Comparison of ENCODE assay signal across 22 cellular contexts in genomic region chr18:9570255-9570654, GRCh38.
"Had no signal": no experiment of that assay in that cellular context is flagged by ENCODE, and none has a peak within 500 bp of the region (broad histone marks: within the 10 kb centered on the region; RNA-seq: fewer than 3 reads in every experiment).

No MANE protein-coding gene starts in this region.

- FAIRE-seq: keratinocyte had no signal

- H3K9me3 ChIP-seq: body of pancreas, esophagus squamous epithelium, heart left ventricle, left lung, sigmoid colon, upper lobe of right lung had no signal

- H3K27me3 ChIP-seq: body of pancreas, esophagus squamous epithelium, heart left ventricle, left lung, sigmoid colon, upper lobe of right lung had no signal

- H3K27ac ChIP-seq: body of pancreas, esophagus squamous epithelium, heart left ventricle, left lung, parathyroid adenoma, upper lobe of right lung, VCaP had no signal

- H3K4me3 ChIP-seq: body of pancreas, esophagus squamous epithelium, heart left ventricle, left lung, sigmoid colon, upper lobe of right lung had no signal

- H3K4me1 ChIP-seq: body of pancreas, parathyroid adenoma, upper lobe of right lung had no signal

- DNase-seq: activated CD4-positive, alpha-beta T cell treated with anti-CD3 and anti-CD28 coated beads, Interleukin-2, amount 10 ng/mL, durations not matched to agents 7 days and 5 days; activated CD4-positive, CD25-positive, alpha-beta regulatory T cell treated with anti-CD3 and anti-CD28 coated beads, Interleukin-2, amount 50 U/mL, for 72 hours; activated CD8-positive, alpha-beta memory T cell treated with anti-CD3 and anti-CD28 coated beads, Interleukin-2, amount 10 ng/mL, durations not matched to agents 7 days and 5 days; activated CD8-positive, alpha-beta T cell treated with anti-CD3 and anti-CD28 coated beads for 36 hours; activated gamma-delta T cell; activated naive CD4-positive, alpha-beta T cell treated with anti-CD3 and anti-CD28 coated beads, Interleukin-2, amount 50 U/mL, for 16 hours; activated T-cell treated with anti-CD3 and anti-CD28 coated beads for 4 hours; body of pancreas; effector memory CD8-positive, alpha-beta T cell; esophagus squamous epithelium; heart left ventricle; left lung; midbrain; nephron progenitor cell; sigmoid colon; stimulated activated CD4-positive, alpha-beta T cell treated with anti-CD3 and anti-CD28 coated beads, Interleukin-4, amount 100 ng/mL, for 1 hour; stimulated activated naive CD4-positive, alpha-beta T cell; T-cell; upper lobe of right lung had no signal

- ATAC-seq: activated CD8-positive, alpha-beta memory T cell treated with anti-CD3 and anti-CD28 coated beads, Interleukin-2, amount 10 ng/mL, durations not matched to agents 7 days and 5 days; activated CD8-positive, alpha-beta T cell treated with anti-CD3 and anti-CD28 coated beads for 36 hours; body of pancreas; effector memory CD8-positive, alpha-beta T cell; heart left ventricle; left lung; T-cell; upper lobe of right lung had no signal

- H2AFZ ChIP-seq: parathyroid adenoma had no signal

- H3K79me2 ChIP-seq: parathyroid adenoma had no signal

- H3K9ac ChIP-seq: parathyroid adenoma had no signal
